Comparison of ENCODE assay signal across 27 cellular contexts in genomic region chrX:12779534-12779933, GRCh38. TPM values are rescaled to one million over a fixed set of nuclear protein-coding genes. Genes with fewer than 3 reads are reported as not detected.
DNase-seq lines count a peak whose midpoint lies in the region; ATAC-seq, FAIRE-seq and TF ChIP-seq lines count a peak whose summit lies in the region.
"Had no signal": no experiment of that assay in that cellular context is flagged by ENCODE, and none has a peak within 500 bp of the region (broad histone marks: within the 10 kb centered on the region; RNA-seq: fewer than 3 reads in every experiment).

No MANE protein-coding gene starts in this region.

- H3K4me3 ChIP-seq in endothelial cell of umbilical vein (replicated peaks in 1 of 3; ENCODE audit: insufficient read depth in 1 of 3, low read depth in 1 of 3, low read length in 3 of 3) (no peak overlapping the region), testis (no peak overlapping the region), mammary epithelial cell (replicated peaks in 1 of 3; ENCODE audit: insufficient read depth in 1 of 3, low read depth in 2 of 3, low read length in 3 of 3) (no peak overlapping the region), gastroesophageal sphincter (no peak overlapping the region)
- H3K4me3 ChIP-seq: uterus had no signal

- no peak overlapping the region for H3K9ac ChIP-seq in endothelial cell of umbilical vein (replicated peaks; ENCODE audit: extremely low read depth, insufficient read depth, low read length)
- no peak overlapping the region for H3K9ac ChIP-seq in mammary epithelial cell (ENCODE audit: insufficient read depth, low read length)
- H3K9ac ChIP-seq: SK-N-SH had no signal

- H4K20me1 ChIP-seq in endothelial cell of umbilical vein (replicated peaks; ENCODE audit: control insufficient read depth, extremely low read depth, insufficient read depth, low read length), result no peaks in the 10 kb centered on the region
- no peaks in the 10 kb centered on the region for H4K20me1 ChIP-seq in mammary epithelial cell (ENCODE audit: insufficient read depth, low read length)

- H3K9me3 ChIP-seq in endothelial cell of umbilical vein (replicated peaks; ENCODE audit: control insufficient read depth, insufficient read depth, low read length) (no peaks in the 10 kb centered on the region), testis (no peaks in the 10 kb centered on the region), mammary epithelial cell (replicated peaks; ENCODE audit: insufficient read depth, low read length) (no peaks in the 10 kb centered on the region), gastroesophageal sphincter (no peaks in the 10 kb centered on the region)
- H3K9me3 ChIP-seq: SK-N-SH, uterus had no signal

- H3K36me3 ChIP-seq in endothelial cell of umbilical vein (ENCODE audit: control insufficient read depth in 2 of 2, extremely low read depth in 1 of 2, insufficient read depth in 2 of 2, low read length in 2 of 2) (no peaks in the 10 kb centered on the region), testis (ENCODE audit: low read depth, missing control alignments) (no peaks in the 10 kb centered on the region), mammary epithelial cell (ENCODE audit: insufficient read depth, low read length) (no peaks in the 10 kb centered on the region), gastroesophageal sphincter (no peaks in the 10 kb centered on the region)
- H3K36me3 ChIP-seq: brain microvascular endothelial cell, uterus had no signal

- dilution Hi-C loops in endothelial cell of umbilical vein (cut with MboI; ENCODE audit: extremely low pct_ligation_motif_present, low sequenced_read_pairs), result no loop called here
- dilution Hi-C loops in mammary epithelial cell (cut with HindIII; ENCODE audit: low sequenced_read_pairs), result no loop called here

- intact Hi-C loops in endothelial cell of umbilical vein (cut with micrococcal nuclease) (no loop called here), testis (cut with DNase I; ENCODE audit: low total_unique reads) (no loop called here), mammary epithelial cell (cut with micrococcal nuclease) (loop anchor here (10.0 kb wide), 1 partner anchor 185 kb away; no protein-coding TSS in a partner anchor)

- no peak for TF ChIP-seq EP300 in gastroesophageal sphincter (IDR thresholded peaks at IDR 0.05)

- POLR2A ChIA-PET in endothelial cell of umbilical vein (lab: Charles Lee), result no interaction called here

- no peak for TF ChIP-seq POLR2A in endothelial cell of umbilical vein (IDR thresholded peaks at IDR 0.05; ENCODE audit: low read depth, low read length)
- TF ChIP-seq POLR2A in testis (IDR thresholded peaks at IDR 0.05), result no peak
- TF ChIP-seq POLR2A in gastroesophageal sphincter (IDR thresholded peaks at IDR 0.05), result no peak

- no peaks in the 10 kb centered on the region for H3K27me3 ChIP-seq in endothelial cell of umbilical vein (ENCODE audit: control insufficient read depth in 2 of 2, insufficient read depth in 2 of 2, low read length in 2 of 2)
- no peaks in the 10 kb centered on the region for H3K27me3 ChIP-seq in testis
- no peaks in the 10 kb centered on the region for H3K27me3 ChIP-seq in mammary epithelial cell (ENCODE audit: insufficient read depth, low read length)
- H3K27me3 ChIP-seq in gastroesophageal sphincter, result no peaks in the 10 kb centered on the region
- H3K27me3 ChIP-seq: brain microvascular endothelial cell had no signal

- 36 to 42% methylated on average over 4 of the region's 4 CpGs for WGBS in testis, 2 donors
- 64% methylated on average over 4 of the region's 4 CpGs for WGBS in mammary epithelial cell (ENCODE audit: low coverage, missing lambda C conversion rate)
- 48 to 84% methylated on average over 3 to 4 of the region's 4 CpGs for WGBS in gastroesophageal sphincter (ENCODE audit: low coverage in 1 of 2), 2 donors

- no peaks in the 10 kb centered on the region for H3K9me1 ChIP-seq in endothelial cell of umbilical vein (replicated peaks; ENCODE audit: control insufficient read depth, extremely low read depth, insufficient read depth, low read length)

- H3K27ac ChIP-seq in endothelial cell of umbilical vein (ENCODE audit: insufficient read depth, low read depth, low read length) (no peak overlapping the region), testis (peak overlapping the region; percentile 19 to 73), mammary epithelial cell (ENCODE audit: insufficient read depth, low read depth, low read length) (no peak overlapping the region), gastroesophageal sphincter (no peak overlapping the region)
- H3K27ac ChIP-seq: brain microvascular endothelial cell, uterus had no signal

- no TSS peak for BruUV-seq in endothelial cell of umbilical vein (replicated peaks; lab: Mats Ljungman, UMichigan)
- no TSS peak for BruUV-seq in mammary epithelial cell (replicated peaks; lab: Mats Ljungman, UMichigan)

- DNase-seq in HT-29 (ENCODE audit: low spot score) (peak; percentile 37), endothelial cell of umbilical vein (ENCODE audit: low read depth, low spot score) (peak; percentile 37), left kidney (ENCODE audit: low read depth, low spot score) (peak; percentile 45), testis (no peak), mammary epithelial cell (no peak), 8988T (no peak)
- DNase-seq: activated CD8-positive, alpha-beta memory T cell treated with anti-CD3 and anti-CD28 coated beads for 24 hours; activated gamma-delta T cell treated with Interleukin-2 at 50 U/mL for 16 hours; activated T-cell treated with anti-CD3 and anti-CD28 coated beads, Interleukin-2, amount 50 U/mL, for 1 hour; brain microvascular endothelial cell; CD8-positive, alpha-beta T cell; DMS79; effector memory CD8-positive, alpha-beta T cell; Kasumi-1; NCI-H1092; NCI-H2029; NCI-H2227 treated with DMSO at 0.1 percent for 48 hours; retina; SK-N-SH; stimulated activated CD4-positive, alpha-beta T cell treated with anti-CD3 and anti-CD28 coated beads, Interleukin-4, amount 100 ng/mL, for 24 hours; stimulated activated naive CD4-positive, alpha-beta T cell; T-helper 17 cell; uterus had no signal

- H3K4me1 ChIP-seq in endothelial cell of umbilical vein (ENCODE audit: control insufficient read depth, extremely low read depth, insufficient read depth, low read length) (no peaks in the 10 kb centered on the region), testis (no peaks in the 10 kb centered on the region), mammary epithelial cell (ENCODE audit: insufficient read depth, low read length) (no peaks in the 10 kb centered on the region), gastroesophageal sphincter (no peaks in the 10 kb centered on the region)
- H3K4me1 ChIP-seq: uterus had no signal

- in situ Hi-C loops in mammary epithelial cell (cut with MboI; ENCODE audit: low sequenced_read_pairs in 2 of 2), result loop anchor here in 1 of 2 donors (10.0 kb wide), 1 partner anchor 1245 kb away; no protein-coding TSS in a partner anchor

- H3K79me2 ChIP-seq in endothelial cell of umbilical vein (ENCODE audit: control insufficient read depth, insufficient read depth, low read length), result no peaks in the 10 kb centered on the region
- no peaks in the 10 kb centered on the region for H3K79me2 ChIP-seq in mammary epithelial cell (ENCODE audit: insufficient read depth, low read length)

- TF ChIP-seq CTCF in endothelial cell of umbilical vein (IDR thresholded peaks at IDR 0.05; ENCODE audit: extremely low read depth in 1 of 2, insufficient read depth in 1 of 2, low read depth in 1 of 2, low read length in 2 of 2) (no peak), testis (IDR thresholded peaks at IDR 0.05) (no peak), mammary epithelial cell (conservative IDR thresholded peaks at IDR 0.05 in 1 of 2, IDR thresholded peaks at IDR 0.05 in 1 of 2; ENCODE audit: extremely low read depth in 1 of 2, insufficient read depth in 1 of 2, low read depth in 1 of 2, low read length in 2 of 2) (no peak), gastroesophageal sphincter (IDR thresholded peaks at IDR 0.05) (no peak)

- ATAC-seq in gastroesophageal sphincter, result no peak
- ATAC-seq: CD8-positive, alpha-beta T cell; effector memory CD8-positive, alpha-beta T cell; esophagus mucosa; natural killer cell treated with Interleukin-12 subunit alpha and Interleukin-12 subunit beta and Interleukin-15 and Interleukin-18, amount 100 ng/mL, for 72 hours; T-helper 17 cell had no signal

- CTCF ChIA-PET in endothelial cell of umbilical vein (lab: Charles Lee) (interaction anchor here (1.7 to 5.5 kb wide), 2 partner anchors 10 to 11 kb away, joined by 5 to 51 read pairs; partner anchors contain the start of gene PRPS2), mammary epithelial cell (lab: Charles Lee; ENCODE audit: low non-redundant PET) (no interaction called here)

- H3K4me2 ChIP-seq in endothelial cell of umbilical vein (ENCODE audit: insufficient read depth, low read length) (no peak overlapping the region), mammary epithelial cell (ENCODE audit: insufficient read depth, low read depth, low read length) (no peak overlapping the region)
- H3K4me2 ChIP-seq: SK-N-SH had no signal

- no peak overlapping the region for H2AFZ ChIP-seq in endothelial cell of umbilical vein (ENCODE audit: low read depth, low read length)
- no peak overlapping the region for H2AFZ ChIP-seq in mammary epithelial cell (ENCODE audit: low read depth, low read length)

- FAIRE-seq in endothelial cell of umbilical vein (lab: Jason Lieb, UNC), result no peak
- FAIRE-seq: frontal cortex had no signal

TF ChIP-seq in endothelial cell of umbilical vein, 7 proteins besides CTCF, POLR2A, EP300 and RAD21 (continues in another document):
- peak; percentile 60 for TF ChIP-seq GATA2 (IDR thresholded peaks at IDR 0.05; ENCODE audit: insufficient read depth, insufficient read length, low read depth, low read length)
- TF ChIP-seq, protein P1, sequence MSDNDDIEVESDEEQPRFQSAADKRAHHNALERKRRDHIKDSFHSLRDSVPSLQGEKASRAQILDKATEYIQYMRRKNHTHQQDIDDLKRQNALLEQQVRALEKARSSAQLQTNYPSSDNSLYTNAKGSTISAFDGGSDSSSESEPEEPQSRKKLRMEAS (IDR thresholded peaks at IDR 0.05; ENCODE audit: insufficient read depth, insufficient read length), result no peak

RNA-seq across cellular contexts. Expression of gene PRPS2, which starts 11.7 kb away (rescaled TPM):
- total RNA-seq in HT-29 (2014; rRNA removed; shearing (Covaris generic)), result 12.4 and 21.0 TPM in 2 replicates
- total RNA-seq in endothelial cell of umbilical vein, result 36.7 and 38.0 TPM in 2 replicates
- 15.0 and 15.9 TPM in 2 replicates for polyA plus RNA-seq in endothelial cell of umbilical vein
- 15.8 and 19.6 TPM in 2 replicates for polyA plus RNA-seq in endothelial cell of umbilical vein (2011; cell fraction: cytosol; rRNA removed)
- 13.3 and 15.7 TPM in 2 replicates for polyA plus RNA-seq in endothelial cell of umbilical vein (2011; cell fraction: nucleus; rRNA removed)
- 20.7 and 22.2 TPM in 2 replicates for polyA plus RNA-seq in endothelial cell of umbilical vein (2012)
- 36.9 and 38.1 TPM in 2 replicates for polyA minus RNA-seq in endothelial cell of umbilical vein
- polyA minus RNA-seq in endothelial cell of umbilical vein (2011; cell fraction: cytosol; rRNA and poly(A)+ RNA removed), result 120 TPM
- 7.9 and 10.5 TPM in 2 replicates for polyA minus RNA-seq in endothelial cell of umbilical vein (2011; cell fraction: nucleus; rRNA and poly(A)+ RNA removed)
- 100 to 1,000 TPM; 331 to 693 TPM for total RNA-seq in testis
- polyA plus RNA-seq in testis (ENCODE audit: insufficient read depth, low read depth, low replicate concordance), result 224 TPM
- total RNA-seq in mammary epithelial cell, result 10 to 100 TPM; 19.2 to 51.3 TPM
- polyA plus RNA-seq in mammary epithelial cell, result 38.0 TPM
- polyA minus RNA-seq in mammary epithelial cell, result 60.4 TPM
- 10 to 100 TPM; 20.6 to 35.5 (median 33.6) TPM for total RNA-seq in gastroesophageal sphincter

Comparison
In these comparisons a context has a peak if more than half of its experiments do, and no peak if none do; other contexts are left out.
1. DNase-seq: peak in HT-29 (single experiment), endothelial cell of umbilical vein (single experiment) and left kidney (single experiment); none in testis (single experiment), mammary epithelial cell (single experiment) and 8988T (single experiment).
2. H3K27ac ChIP-seq: peak in testis (2 of 2); none in endothelial cell of umbilical vein (single experiment), mammary epithelial cell (single experiment) and gastroesophageal sphincter (0 of 4).